ENCODE assay signal across 27 cellular contexts in the genomic region with DNA sequence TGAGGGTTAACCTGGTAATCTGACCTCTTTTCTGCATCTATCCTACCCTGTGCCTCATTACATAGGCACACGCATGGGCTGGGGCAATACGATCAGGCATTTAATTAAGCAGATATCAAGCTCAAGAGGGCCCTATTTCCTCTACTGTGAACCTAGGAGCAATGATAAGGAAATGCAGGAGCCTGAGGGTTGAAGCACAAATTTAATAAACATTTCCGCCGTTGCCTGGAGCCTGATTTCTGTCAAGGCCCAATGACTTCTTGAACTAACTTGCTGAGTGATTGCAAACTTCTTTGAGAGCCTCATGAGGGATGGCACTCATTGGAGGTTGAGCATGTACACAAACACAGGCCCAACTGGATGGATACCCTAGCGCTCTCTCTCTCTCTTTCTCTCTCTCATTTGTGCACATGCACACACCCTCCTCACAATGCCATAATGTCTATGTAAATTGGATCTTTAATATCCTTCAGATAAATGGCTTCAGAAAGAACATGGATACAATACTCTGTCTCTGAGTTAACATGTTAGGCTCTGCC.
"Had no signal": no experiment of that assay in that cellular context is flagged by ENCODE, and none has a peak within 500 bp of the region (broad histone marks: within the 10 kb centered on the region; RNA-seq: fewer than 3 reads in every experiment).

No MANE protein-coding gene starts in this region.

- H3K27ac ChIP-seq: ascending aorta, breast epithelium, cardiac muscle cell, epithelial cell of prostate, esophagus squamous epithelium, gastroesophageal sphincter, heart right ventricle had no signal

- H3K36me3 ChIP-seq: ascending aorta, breast epithelium, cardiac muscle cell, esophagus squamous epithelium, gastroesophageal sphincter, heart right ventricle had no signal

- ATAC-seq: activated CD4-positive, alpha-beta T cell treated with anti-CD3 and anti-CD28 coated beads for 36 hours; activated CD8-positive, alpha-beta memory T cell treated with anti-CD3 and anti-CD28 coated beads, Interleukin-2, amount 10 ng/mL, durations not matched to agents 7 days and 5 days; activated CD8-positive, alpha-beta T cell treated with anti-CD3 and anti-CD28 coated beads, Interleukin-2, amount 10 ng/mL, durations not matched to agents 7 days and 5 days; activated naive CD4-positive, alpha-beta T cell treated with anti-CD3 and anti-CD28 coated beads, Interleukin-2, amount 50 U/mL, for 72 hours; gastroesophageal sphincter; heart right ventricle had no signal

- DNase-seq: activated CD4-positive, alpha-beta memory T cell treated with anti-CD3 and anti-CD28 coated beads for 36 hours; activated CD4-positive, alpha-beta T cell treated with anti-CD3 and anti-CD28 coated beads for 36 hours; activated CD4-positive, alpha-beta T cell treated with anti-CD3 and anti-CD28 coated beads, Interleukin-2, amount 10 ng/mL, durations not matched to agents 24 days and 14 days; activated CD4-positive, CD25-positive, alpha-beta regulatory T cell; activated CD4-positive, CD25-positive, alpha-beta regulatory T cell treated with anti-CD3 and anti-CD28 coated beads, Interleukin-2, amount 50 U/mL, for 72 hours; activated CD8-positive, alpha-beta memory T cell treated with anti-CD3 and anti-CD28 coated beads, Interleukin-2, amount 10 ng/mL, durations not matched to agents 7 days and 5 days; activated CD8-positive, alpha-beta memory T cell treated with anti-CD3 and anti-CD28 coated beads, Interleukin-2, amount 50 U/mL, for 4 hours; activated CD8-positive, alpha-beta T cell treated with anti-CD3 and anti-CD28 coated beads, Interleukin-2, amount 10 ng/mL, durations not matched to agents 7 days and 5 days; activated effector memory CD4-positive, alpha-beta T cell treated with anti-CD3 and anti-CD28 coated beads, Interleukin-2, amount 50 U/mL, for 16 hours; activated naive CD4-positive, alpha-beta T cell; activated naive CD4-positive, alpha-beta T cell treated with anti-CD3 and anti-CD28 coated beads, Interleukin-2, amount 10 ng/mL, durations not matched to agents 7 days and 5 days; activated naive CD8-positive, alpha-beta T cell treated with anti-CD3 and anti-CD28 coated beads, Interleukin-2, amount 10 ng/mL, durations not matched to agents 7 days and 5 days; activated T-cell treated with anti-CD3 and anti-CD28 coated beads, Interleukin-2, amount 50 U/mL, for 1 hour; activated T-cell treated with anti-CD3 and anti-CD28 coated beads, Interleukin-2, amount 50 U/mL, for 48 hours; cortex of kidney; dermis blood vessel endothelial cell; effector CD8-positive, alpha-beta T cell; esophagus squamous epithelium; foreskin melanocyte; heart right ventricle; T-helper 2 cell had no signal

- H3K27me3 ChIP-seq: ascending aorta, cardiac muscle cell, gastroesophageal sphincter had no signal

- H3K4me3 ChIP-seq: ascending aorta, breast epithelium, cardiac muscle cell, esophagus squamous epithelium, gastroesophageal sphincter, heart right ventricle had no signal

- H3K9me3 ChIP-seq: ascending aorta, breast epithelium, esophagus squamous epithelium, gastroesophageal sphincter, heart right ventricle had no signal

- H3K4me1 ChIP-seq: ascending aorta, breast epithelium, esophagus squamous epithelium, gastroesophageal sphincter, heart right ventricle had no signal
